Comparison of ENCODE assay signal across 1 cellular context in the genomic region with DNA sequence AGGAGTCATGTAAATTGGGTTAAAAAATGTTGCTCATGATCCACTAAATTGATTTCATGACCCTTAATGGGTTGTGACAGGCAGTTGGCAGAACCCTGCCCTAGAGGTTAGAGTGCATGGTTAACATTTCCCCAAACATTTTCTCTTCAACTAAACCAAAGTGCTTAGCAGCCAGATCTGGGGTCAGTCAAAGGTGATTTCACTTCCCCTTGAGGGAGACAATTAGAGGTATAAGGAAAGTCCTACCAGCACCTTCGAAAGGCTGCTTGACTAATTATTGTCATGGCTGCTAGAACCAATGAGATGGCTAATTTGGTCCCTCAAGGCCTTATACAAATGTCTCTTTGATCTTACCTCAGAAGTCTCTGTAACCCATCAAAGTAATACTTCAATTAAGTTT.
A peak's percentile ranks its signal among the peaks of the same experiment; 100 is the strongest.
TF ChIP-seq lines count a peak whose summit lies in the region.

No MANE protein-coding gene starts in this region.

TF ChIP-seq in GM12878, 131 proteins besides CTCF, POLR2A, EP300 and RAD21 (continued from another document):
- TF ChIP-seq, protein P1, sequence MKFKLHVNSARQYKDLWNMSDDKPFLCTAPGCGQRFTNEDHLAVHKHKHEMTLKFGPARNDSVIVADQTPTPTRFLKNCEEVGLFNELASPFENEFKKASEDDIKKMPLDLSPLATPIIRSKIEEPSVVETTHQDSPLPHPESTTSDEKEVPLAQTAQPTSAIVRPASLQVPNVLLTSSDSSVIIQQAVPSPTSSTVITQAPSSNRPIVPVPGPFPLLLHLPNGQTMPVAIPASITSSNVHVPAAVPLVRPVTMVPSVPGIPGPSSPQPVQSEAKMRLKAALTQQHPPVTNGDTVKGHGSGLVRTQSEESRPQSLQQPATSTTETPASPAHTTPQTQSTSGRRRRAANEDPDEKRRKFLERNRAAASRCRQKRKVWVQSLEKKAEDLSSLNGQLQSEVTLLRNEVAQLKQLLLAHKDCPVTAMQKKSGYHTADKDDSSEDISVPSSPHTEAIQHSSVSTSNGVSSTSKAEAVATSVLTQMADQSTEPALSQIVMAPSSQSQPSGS (IDR thresholded peaks at IDR 0.05; ENCODE audit: low read length): 0 out of 2 replicates have a peak, but pooled peaks have one; percentile 18
